In genomic region chr6:19896580-19897010, GRCh38 we compare ENCODE assay signal across 16 cellular contexts. TPM values are rescaled to one million over a fixed set of nuclear protein-coding genes. Genes with fewer than 3 reads are reported as not detected.
DNase-seq lines count a peak whose midpoint lies in the region; ATAC-seq and TF ChIP-seq lines count a peak whose summit lies in the region.
"Had no signal": no experiment of that assay in that cellular context is flagged by ENCODE, and none has a peak within 500 bp of the region (broad histone marks: within the 10 kb centered on the region; RNA-seq: fewer than 3 reads in every experiment).

No MANE protein-coding gene starts in this region.

- CTCF ChIA-PET in mammary epithelial cell (lab: Charles Lee; ENCODE audit: low non-redundant PET) = no interaction called here

- DNase-seq in DMS53 (lab: John Stamatoyannopoulos, UW) (peak; percentile 33), DMS53 treated with DMSO at 0.1 percent for 48 hours (lab: John Stamatoyannopoulos, UW; ENCODE audit: unreplicated experiment) (no peak), NCI-H2171 (lab: John Stamatoyannopoulos, UW) (peak; percentile 65), mammary epithelial cell (peak; percentile 37), pons (ENCODE audit: low spot score) (peak; percentile 17), RKO (ENCODE audit: low spot score) (no peak), left colon (no peak)
- DNase-seq: activated CD4-positive, alpha-beta memory T cell treated with anti-CD3 and anti-CD28 coated beads, Interleukin-2, amount 10 ng/mL, durations not matched to agents 7 days and 5 days; activated naive CD4-positive, alpha-beta T cell treated with anti-CD3 and anti-CD28 coated beads, Interleukin-2, amount 50 U/mL, for 16 hours; activated T-cell treated with anti-CD3 and anti-CD28 coated beads, Interleukin-2, amount 50 U/mL, for 4 hours; DMS79 treated with DMSO at 0.1 percent for 48 hours; NCI-H226; SIG-M5 had no signal

- no TSS peak for BruUV-seq in mammary epithelial cell (replicated peaks; lab: Mats Ljungman, UMichigan)

- WGBS in mammary epithelial cell (ENCODE audit: low coverage, missing lambda C conversion rate) = 50% methylated on average over 2 of the region's 2 CpGs

- no peak for ATAC-seq in GM18505 (IDR thresholded peaks at IDR 0.05; ENCODE audit: unreplicated experiment)
- no peak for ATAC-seq in left colon
- ATAC-seq: activated T-cell treated with anti-CD3 and anti-CD28 coated beads, Interleukin-2, amount 50 U/mL, for 4 hours had no signal

- H3K9ac ChIP-seq in mammary epithelial cell (ENCODE audit: insufficient read depth, low read length) = peak overlapping the region; percentile 18

- H3K4me2 ChIP-seq in mammary epithelial cell (ENCODE audit: insufficient read depth, low read depth, low read length) = peak overlapping the region; percentile 34

- H3K79me2 ChIP-seq in mammary epithelial cell (ENCODE audit: insufficient read depth, low read length) = no peaks in the 10 kb centered on the region

- peak overlapping the region; percentile 65 for H2AFZ ChIP-seq in mammary epithelial cell (ENCODE audit: low read depth, low read length)

- TF ChIP-seq POLR2A in GM18505 (IDR thresholded peaks at IDR 0.05; ENCODE audit: borderline replicate concordance, extremely low read depth, insufficient read depth, insufficient read length) = no peak

- intact Hi-C loops in mammary epithelial cell (cut with micrococcal nuclease) (no loop called here), left colon (cut with DNase I, micrococcal nuclease) (no loop called here)

- H4K20me1 ChIP-seq in mammary epithelial cell (ENCODE audit: insufficient read depth, low read length) = no peaks in the 10 kb centered on the region

- TF ChIP-seq CTCF in mammary epithelial cell (conservative IDR thresholded peaks at IDR 0.05 in 1 of 2, IDR thresholded peaks at IDR 0.05 in 1 of 2; ENCODE audit: extremely low read depth in 1 of 2, insufficient read depth in 1 of 2, low read depth in 1 of 2, low read length in 2 of 2) = no peak

- no peaks in the 10 kb centered on the region for H3K36me3 ChIP-seq in mammary epithelial cell (ENCODE audit: insufficient read depth, low read length)
- H3K36me3 ChIP-seq: heart left ventricle had no signal

- no peaks in the 10 kb centered on the region for H3K9me3 ChIP-seq in mammary epithelial cell (replicated peaks; ENCODE audit: insufficient read depth, low read length)

- no peak overlapping the region for H3K4me3 ChIP-seq in mammary epithelial cell (replicated peaks in 1 of 3; ENCODE audit: insufficient read depth in 1 of 3, low read depth in 2 of 3, low read length in 3 of 3)
- H3K4me3 ChIP-seq: heart left ventricle had no signal

- H3K27ac ChIP-seq in mammary epithelial cell (ENCODE audit: insufficient read depth, low read depth, low read length) = peak overlapping the region; percentile 32
- H3K27ac ChIP-seq: C4-2B had no signal

- H3K27me3 ChIP-seq in mammary epithelial cell (ENCODE audit: insufficient read depth, low read length) = no peaks in the 10 kb centered on the region
- H3K27me3 ChIP-seq: heart left ventricle had no signal

- in situ Hi-C loops in mammary epithelial cell (cut with MboI; ENCODE audit: low sequenced_read_pairs in 2 of 2) = no loop called here

- dilution Hi-C loops in mammary epithelial cell (cut with HindIII; ENCODE audit: low sequenced_read_pairs) = no loop called here

- H3K4me1 ChIP-seq in mammary epithelial cell (ENCODE audit: insufficient read depth, low read length) = peaks cover 34% of the 10 kb centered on the region

RNA-seq across cellular contexts. Expression of gene ID4, which starts 59.4 kb away (rescaled TPM):
- 10 to 100 TPM in 1 of 2 donors, not detected in 1; 32.5 TPM for total RNA-seq in mammary epithelial cell
- 0.05 TPM for polyA plus RNA-seq in mammary epithelial cell
- not detected for polyA minus RNA-seq in mammary epithelial cell
- 1 to 10 TPM; 2.8 to 7.1 TPM for total RNA-seq in left colon
- total RNA-seq: activated CD4-positive, alpha-beta memory T cell treated with anti-CD3 and anti-CD28 coated beads, Interleukin-2, amount 10 ng/mL, durations not matched to agents 7 days and 5 days had no signal

Comparison
In these comparisons a context has a peak if more than half of its experiments do, and no peak if none do; other contexts are left out.
1. DNase-seq: peak in DMS53 (single experiment), NCI-H2171 (single experiment), mammary epithelial cell (single experiment) and pons (single experiment); none in DMS53 treated with DMSO at 0.1 percent for 48 hours (single experiment), RKO (single experiment) and left colon (0 of 2).